Comparison of ENCODE assay signal across 8 cellular contexts in genomic region chr15:65862682-65863081, GRCh38. TPM values are rescaled to one million over a fixed set of nuclear protein-coding genes. Genes with fewer than 3 reads are reported as not detected.
A peak's percentile ranks its signal among the peaks of the same experiment; 100 is the strongest.
DNase-seq lines count a peak whose midpoint lies in the region; ATAC-seq, FAIRE-seq and TF ChIP-seq lines count a peak whose summit lies in the region.

No MANE protein-coding gene starts in this region.

- H3K4me1 Mint-ChIP-seq in CD8-positive, alpha-beta T cell (ENCODE audit: low read depth) = peaks cover 12% of the 10 kb centered on the region

- H3K27me3 ChIP-seq in CD8-positive, alpha-beta T cell (ENCODE audit: insufficient read depth, low read length) = no peaks in the 10 kb centered on the region
- H3K27me3 ChIP-seq in psoas muscle (ENCODE audit: insufficient read depth in 3 of 3, low read length in 2 of 3) = no peaks in the 10 kb centered on the region

- peak; percentile 99 for ATAC-seq in CD8-positive, alpha-beta T cell
- peak; percentile 85 for ATAC-seq in esophagus mucosa
- ATAC-seq in psoas muscle = peak in 3 of 4 donors; percentile 39 to 64 (median 59)

- H3K27ac Mint-ChIP-seq in CD8-positive, alpha-beta T cell = no peak overlapping the region

- FAIRE-seq in H54 (lab: Jason Lieb, UNC) = peak; percentile 90

- intact Hi-C loops in CD8-positive, alpha-beta T cell (cut with DNase I, micrococcal nuclease) = loop anchor here (10.0 kb wide), 2 partner anchors 432 to 1768 kb away; partner anchors contain the start of genes DIS3L (in 2 of the 2), CIAO2A (in 1 of the 2) and SNX1 (in 1 of the 2)
- intact Hi-C loops in psoas muscle (cut with DNase I) = loop anchor here in 1 of 2 donors (10.0 kb wide), 1 partner anchor 228 kb away; no protein-coding TSS in a partner anchor

- DNase-seq in CD8-positive, alpha-beta T cell = peak in 6 of 7 experiments; percentile 5 to 71 (median 31)
- DNase-seq in H54 (ENCODE audit: insufficient read length, low spot score) = peak; percentile 47
- DNase-seq in NCI-H524 treated with DMSO at 0.1 percent for 48 hours (lab: John Stamatoyannopoulos, UW) = peak; percentile 60
- peak; percentile 24 to 58 for DNase-seq in activated CD4-positive, alpha-beta T cell treated with anti-CD3 and anti-CD28 coated beads, Interleukin-2, amount 50 U/mL, for 24 hours (ENCODE audit: low read depth in 1 of 2, low spot score in 1 of 2)
- no peak for DNase-seq in psoas muscle
- DNase-seq in NCI-H345 treated with DMSO at 0.1 percent for 48 hours (lab: John Stamatoyannopoulos, UW; ENCODE audit: unreplicated experiment) = no peak
- no peak for DNase-seq in NCI-H345 (lab: John Stamatoyannopoulos, UW)

- POLR2A ChIA-PET in CD8-positive, alpha-beta T cell (lab: Charles Lee) = interaction anchor here (0.6 kb wide), 1 partner anchor 257 kb away, joined by 3 read pairs; no protein-coding TSS in a partner anchor

- H3K36me3 ChIP-seq in CD8-positive, alpha-beta T cell (ENCODE audit: insufficient read depth, low read length) = no peaks in the 10 kb centered on the region
- H3K36me3 ChIP-seq in psoas muscle (ENCODE audit: insufficient read depth in 1 of 2, low read depth in 1 of 2) = no peaks in the 10 kb centered on the region

- H3K36me3 Mint-ChIP-seq in CD8-positive, alpha-beta T cell = no peaks in the 10 kb centered on the region

- 18 to 25% (median 23%) methylated on average over 1 of the region's 1 CpG for WGBS in psoas muscle, 3 donors

- H3K27me3 Mint-ChIP-seq in CD8-positive, alpha-beta T cell (ENCODE audit: low read depth) = no peaks in the 10 kb centered on the region

- TF ChIP-seq CTCF in CD8-positive, alpha-beta T cell (IDR thresholded peaks at IDR 0.05) = peak; percentile 49
- peak; percentile 28 for TF ChIP-seq CTCF in psoas muscle (IDR thresholded peaks at IDR 0.05)

- TF ChIP-seq POLR2A in H54 (IDR thresholded peaks at IDR 0.05; ENCODE audit: low read depth, low read length) = no peak

- no peaks in the 10 kb centered on the region for H3K9me3 Mint-ChIP-seq in CD8-positive, alpha-beta T cell

- CTCF ChIA-PET in CD8-positive, alpha-beta T cell (lab: Charles Lee) = interaction anchor here (0.8 to 2.1 kb wide), 4 partner anchors 11 to 224 kb away, joined by 3 to 7 read pairs (median 4); no protein-coding TSS in a partner anchor

- H3K4me1 ChIP-seq in CD8-positive, alpha-beta T cell (ENCODE audit: insufficient read depth, low read length) = no peaks in the 10 kb centered on the region
- peaks cover 8% of the 10 kb centered on the region for H3K4me1 ChIP-seq in psoas muscle

- no peaks in the 10 kb centered on the region for H3K9me3 ChIP-seq in CD8-positive, alpha-beta T cell (ENCODE audit: low read length)
- H3K9me3 ChIP-seq in psoas muscle = no peaks in the 10 kb centered on the region

- no peak overlapping the region for H3K27ac ChIP-seq in CD8-positive, alpha-beta T cell (ENCODE audit: low read depth, low read length)
- no peak overlapping the region for H3K27ac ChIP-seq in psoas muscle

- H3K4me3 ChIP-seq in CD8-positive, alpha-beta T cell (ENCODE audit: low read depth, low read length) = no peak overlapping the region
- no peak overlapping the region for H3K4me3 ChIP-seq in psoas muscle

- H3K4me3 Mint-ChIP-seq in CD8-positive, alpha-beta T cell = no peak overlapping the region

RNA-seq across cellular contexts. Expression of gene RAB11A, which starts 6.6 kb away (rescaled TPM):
- total RNA-seq in CD8-positive, alpha-beta T cell = 10 to 100 TPM; 85.9 to 88.3 TPM
- total RNA-seq in esophagus mucosa (458 TPM), psoas muscle (100 to 1,000 TPM in 2 of 4 donors, 10 to 100 TPM in 2; 89.5 to 152 (median 105) TPM)
- 100 to 1,000 TPM; 115 to 152 (median 150) TPM for polyA plus RNA-seq in psoas muscle

Comparison
In these comparisons a context has a peak if more than half of its experiments do, and no peak if none do; other contexts are left out.
1. DNase-seq: peak in CD8-positive, alpha-beta T cell (6 of 7), H54 (single experiment), NCI-H524 treated with DMSO at 0.1 percent for 48 hours (single experiment) and activated CD4-positive, alpha-beta T cell treated with anti-CD3 and anti-CD28 coated beads, Interleukin-2, amount 50 U/mL, for 24 hours (2 of 2); none in psoas muscle (0 of 2), NCI-H345 treated with DMSO at 0.1 percent for 48 hours (single experiment) and NCI-H345 (single experiment).
2. Peak in every context shown above with its lines, with median percentiles within 50 percentile points of each other: ATAC-seq.